In genomic region chr12:92568631-92569128, GRCh38 we compare ENCODE assay signal across 19 cellular contexts.
DNase-seq lines count a peak whose midpoint lies in the region; ATAC-seq, FAIRE-seq and TF ChIP-seq lines count a peak whose summit lies in the region.
"Had no signal": no experiment of that assay in that cellular context is flagged by ENCODE, and none has a peak within 500 bp of the region (broad histone marks: within the 10 kb centered on the region; RNA-seq: fewer than 3 reads in every experiment).

No MANE protein-coding gene starts in this region.

- BruUV-seq in mammary epithelial cell (replicated peaks; lab: Mats Ljungman, UMichigan): no TSS peak

- H3K27ac ChIP-seq in mammary epithelial cell (ENCODE audit: insufficient read depth, low read depth, low read length): peak overlapping the region; percentile 9
- peak overlapping the region in 1 of 2 donors; percentile 8 for H3K27ac ChIP-seq in breast epithelium
- H3K27ac ChIP-seq in OCI-LY1 (ENCODE audit: low read depth, low read length, poor library complexity, severe bottlenecking): peak overlapping the region; percentile 56
- no peak overlapping the region for H3K27ac ChIP-seq in keratinocyte (ENCODE audit: control insufficient read depth, insufficient read depth, low read length)
- peak overlapping the region; percentile 20 for H3K27ac ChIP-seq in upper lobe of right lung
- H3K27ac ChIP-seq in pancreas: peak overlapping the region in 2 of 4 donors; percentile 50 to 64
- H3K27ac ChIP-seq: C4-2B, RWPE1, SJCRH30 had no signal

- H3K4me3 ChIP-seq in mammary epithelial cell (replicated peaks in 1 of 3; ENCODE audit: insufficient read depth in 1 of 3, low read depth in 2 of 3, low read length in 3 of 3): no peak overlapping the region
- no peak overlapping the region for H3K4me3 ChIP-seq in breast epithelium
- H3K4me3 ChIP-seq in OCI-LY1 (ENCODE audit: low read depth, low read length, poor library complexity, severe bottlenecking): no peak overlapping the region
- H3K4me3 ChIP-seq in keratinocyte (ENCODE audit: control insufficient read depth in 2 of 3, extremely low read depth in 1 of 3, insufficient read depth in 2 of 3, low read depth in 1 of 3, low read length in 3 of 3): no peak overlapping the region
- no peak overlapping the region for H3K4me3 ChIP-seq in upper lobe of right lung
- no peak overlapping the region for H3K4me3 ChIP-seq in pancreas
- H3K4me3 ChIP-seq: SJCRH30 had no signal

- intact Hi-C loops in mammary epithelial cell (cut with micrococcal nuclease): no loop called here
- intact Hi-C loops in breast epithelium (cut with DNase I; ENCODE audit: low total_unique reads): no loop called here
- intact Hi-C loops in upper lobe of right lung (cut with DNase I): no loop called here
- intact Hi-C loops in pancreas (cut with DNase I): no loop called here

- no peak for ATAC-seq in upper lobe of right lung
- no peak for ATAC-seq in pancreas
- ATAC-seq in GM21528 (IDR thresholded peaks at IDR 0.05; ENCODE audit: low FRiP score, unreplicated experiment): no peak

- 63% methylated on average over 2 of the region's 2 CpGs for WGBS in mammary epithelial cell (ENCODE audit: low coverage, missing lambda C conversion rate)
- WGBS in pancreas, 2 donors: 18 to 26% methylated on average over 2 of the region's 2 CpGs

- dilution Hi-C loops in mammary epithelial cell (cut with HindIII; ENCODE audit: low sequenced_read_pairs) (no loop called here), keratinocyte (cut with MboI; ENCODE audit: extremely low pct_ligation_motif_present, low sequenced_read_pairs) (no loop called here)

- H4K20me1 ChIP-seq in mammary epithelial cell (ENCODE audit: insufficient read depth, low read length) (no peaks in the 10 kb centered on the region), OCI-LY1 (ENCODE audit: insufficient read depth, low read length) (no peaks in the 10 kb centered on the region), keratinocyte (ENCODE audit: control insufficient read depth, extremely low read depth, insufficient read depth, low read length) (no peaks in the 10 kb centered on the region)

- CTCF ChIA-PET in mammary epithelial cell (lab: Charles Lee; ENCODE audit: low non-redundant PET): no interaction called here

- no peaks in the 10 kb centered on the region for H3K36me3 ChIP-seq in mammary epithelial cell (ENCODE audit: insufficient read depth, low read length)
- H3K36me3 ChIP-seq in breast epithelium: no peaks in the 10 kb centered on the region
- H3K36me3 ChIP-seq in OCI-LY1 (ENCODE audit: insufficient read depth, low read length): no peaks in the 10 kb centered on the region
- H3K36me3 ChIP-seq in keratinocyte (ENCODE audit: control insufficient read depth in 2 of 2, extremely low read depth in 1 of 2, insufficient read depth in 2 of 2, low read length in 2 of 2): no peaks in the 10 kb centered on the region
- H3K36me3 ChIP-seq in upper lobe of right lung: no peaks in the 10 kb centered on the region
- no peaks in the 10 kb centered on the region for H3K36me3 ChIP-seq in pancreas
- H3K36me3 ChIP-seq: SJCRH30 had no signal

- H3K9me1 ChIP-seq in keratinocyte (ENCODE audit: control insufficient read depth, extremely low read depth, insufficient read depth, low read length): no peaks in the 10 kb centered on the region

- no peaks in the 10 kb centered on the region for H3K9me3 ChIP-seq in mammary epithelial cell (replicated peaks; ENCODE audit: insufficient read depth, low read length)
- H3K9me3 ChIP-seq in breast epithelium: no peaks in the 10 kb centered on the region
- H3K9me3 ChIP-seq in OCI-LY1 (ENCODE audit: low read length): no peaks in the 10 kb centered on the region
- no peaks in the 10 kb centered on the region for H3K9me3 ChIP-seq in keratinocyte (ENCODE audit: control insufficient read depth, low read depth, low read length)
- no peaks in the 10 kb centered on the region for H3K9me3 ChIP-seq in upper lobe of right lung
- no peaks in the 10 kb centered on the region for H3K9me3 ChIP-seq in pancreas
- H3K9me3 ChIP-seq: SJCRH30 had no signal

- FAIRE-seq in keratinocyte (lab: Jason Lieb, UNC) (peak; percentile 59), pancreas (lab: Jason Lieb, UNC) (no peak)
- FAIRE-seq: A204.1 had no signal

- H3K4me2 ChIP-seq in mammary epithelial cell (ENCODE audit: insufficient read depth, low read depth, low read length) (peak overlapping the region; percentile 41), OCI-LY1 (ENCODE audit: low read length) (no peak overlapping the region), keratinocyte (ENCODE audit: control insufficient read depth, extremely low read depth, insufficient read depth, low read depth, low read length) (peak overlapping the region; percentile 19)

- TF ChIP-seq CTCF in mammary epithelial cell (conservative IDR thresholded peaks at IDR 0.05 in 1 of 2, IDR thresholded peaks at IDR 0.05 in 1 of 2; ENCODE audit: extremely low read depth in 1 of 2, insufficient read depth in 1 of 2, low read depth in 1 of 2, low read length in 2 of 2): no peak
- no peak for TF ChIP-seq CTCF in breast epithelium (IDR thresholded peaks at IDR 0.05)
- TF ChIP-seq CTCF in OCI-LY1 (IDR thresholded peaks at IDR 0.05; ENCODE audit: low read length): no peak
- no peak for TF ChIP-seq CTCF in keratinocyte (optimal IDR thresholded peaks at IDR 0.05 in 1 of 3, IDR thresholded peaks at IDR 0.05 in 1 of 3, conservative IDR thresholded peaks at IDR 0.05 in 1 of 3; ENCODE audit: extremely low read depth in 1 of 3, insufficient read depth in 2 of 3, low read length in 3 of 3)
- no peak for TF ChIP-seq CTCF in upper lobe of right lung (IDR thresholded peaks at IDR 0.05)
- no peak for TF ChIP-seq CTCF in pancreas (IDR thresholded peaks at IDR 0.05)

- H3F3A ChIP-seq in OCI-LY1 (ENCODE audit: insufficient read depth, low read length): no peaks in the 10 kb centered on the region

- H3K4me1 ChIP-seq in mammary epithelial cell (ENCODE audit: insufficient read depth, low read length) (peaks cover 16% of the 10 kb centered on the region), breast epithelium (no peaks in the 10 kb centered on the region), OCI-LY1 (ENCODE audit: insufficient read depth, low read length, severe bottlenecking) (peaks cover 35% of the 10 kb centered on the region), keratinocyte (ENCODE audit: control insufficient read depth, extremely low read depth, insufficient read depth, low read length) (peaks cover 18% of the 10 kb centered on the region), upper lobe of right lung (peaks cover 4% of the 10 kb centered on the region), pancreas (peaks cover 0 to 29% (median 14%) of the 10 kb centered on the region in 3 donors)

- H3K79me2 ChIP-seq in mammary epithelial cell (ENCODE audit: insufficient read depth, low read length): no peaks in the 10 kb centered on the region
- no peaks in the 10 kb centered on the region for H3K79me2 ChIP-seq in OCI-LY1 (ENCODE audit: insufficient read depth, low read length)
- H3K79me2 ChIP-seq in keratinocyte (ENCODE audit: control insufficient read depth, insufficient read depth, low read length): no peaks in the 10 kb centered on the region

- H2AFZ ChIP-seq in mammary epithelial cell (ENCODE audit: low read depth, low read length): peak overlapping the region; percentile 60
- H2AFZ ChIP-seq in OCI-LY1 (ENCODE audit: low read length): 0 out of 2 replicates have a peak overlapping the region, but pooled peaks have one; percentile 15
- peak overlapping the region; percentile 31 for H2AFZ ChIP-seq in keratinocyte (ENCODE audit: control insufficient read depth, low read length)

- in situ Hi-C loops in mammary epithelial cell (cut with MboI; ENCODE audit: low sequenced_read_pairs in 2 of 2): loop anchor here in 1 of 2 donors (10.0 to 25.0 kb wide), 2 partner anchors 424 to 1181 kb away; partner anchors contain the start of gene BTG1

- no peak for TF ChIP-seq POLR2A in breast epithelium (IDR thresholded peaks at IDR 0.05)

- peak; percentile 49 for DNase-seq in mammary epithelial cell
- no peak for DNase-seq in breast epithelium (ENCODE audit: low spot score in 2 of 2)
- DNase-seq in keratinocyte (ENCODE audit: low read depth, low spot score): no peak
- DNase-seq in upper lobe of right lung: no peak
- no peak for DNase-seq in pancreas
- DNase-seq in NCI-H2227 (lab: John Stamatoyannopoulos, UW; ENCODE audit: unreplicated experiment): no peak
- DNase-seq: H9, Kasumi-1, MM.1S, NCI-H1092 treated with DMSO at 0.1 percent for 48 hours, NCI-H2107, NCI-H446, NCI-H69, SJCRH30 had no signal

- H3K9ac ChIP-seq in mammary epithelial cell (ENCODE audit: insufficient read depth, low read length): no peak overlapping the region
- no peak overlapping the region for H3K9ac ChIP-seq in OCI-LY1 (ENCODE audit: low read length)
- no peak overlapping the region for H3K9ac ChIP-seq in keratinocyte (ENCODE audit: control insufficient read depth, extremely low read depth, insufficient read depth, low read length)

- no peaks in the 10 kb centered on the region for H3K9me2 ChIP-seq in OCI-LY1 (ENCODE audit: low read depth, low read length)

- no peaks in the 10 kb centered on the region for H3K27me3 ChIP-seq in mammary epithelial cell (ENCODE audit: insufficient read depth, low read length)
- no peaks in the 10 kb centered on the region for H3K27me3 ChIP-seq in breast epithelium
- H3K27me3 ChIP-seq in OCI-LY1 (ENCODE audit: insufficient read depth, low read length): no peaks in the 10 kb centered on the region
- H3K27me3 ChIP-seq in keratinocyte (ENCODE audit: control insufficient read depth, extremely low read depth, insufficient read depth, low read length): no peaks in the 10 kb centered on the region
- no peaks in the 10 kb centered on the region for H3K27me3 ChIP-seq in upper lobe of right lung
- H3K27me3 ChIP-seq in pancreas: no peaks in the 10 kb centered on the region
- H3K27me3 ChIP-seq: SJCRH30 had no signal
